1 cellular context compared by ENCODE assay signal in genomic region chr21:46048926-46049889, GRCh38.
TF ChIP-seq lines count a peak whose summit lies in the region.

No MANE protein-coding gene starts in this region.

TF ChIP-seq in WTC11, 78 proteins besides CTCF, POLR2A, EP300 and RAD21 (continued from another document):
- TF ChIP-seq ZNF423 (CRISPR knock-in tag; IDR thresholded peaks at IDR 0.05) (peak; percentile 98), ELF4 (CRISPR knock-in tag; IDR thresholded peaks at IDR 0.05; ENCODE audit: low read depth) (no peak), FOXJ3 (CRISPR knock-in tag; IDR thresholded peaks at IDR 0.05; ENCODE audit: borderline replicate concordance) (no peak), SP1 (CRISPR knock-in tag; conservative IDR thresholded peaks at IDR 0.05) (peak; percentile 61; the same call in 1 of the 2 replicates), ZNF396 (CRISPR knock-in tag; IDR thresholded peaks at IDR 0.05; ENCODE audit: borderline replicate concordance) (no peak), NR3C1 (CRISPR knock-in tag; conservative IDR thresholded peaks at IDR 0.05; ENCODE audit: low read depth) (no peak), FOXP4 (CRISPR knock-in tag; IDR thresholded peaks at IDR 0.05) (0 out of 2 replicates have a peak, but pooled peaks have one; percentile 30), ZSCAN18 (CRISPR knock-in tag; IDR thresholded peaks at IDR 0.05) (no peak), MXD4 (CRISPR knock-in tag; IDR thresholded peaks at IDR 0.05; ENCODE audit: borderline replicate concordance) (no peak)
- TF ChIP-seq, protein P1, sequence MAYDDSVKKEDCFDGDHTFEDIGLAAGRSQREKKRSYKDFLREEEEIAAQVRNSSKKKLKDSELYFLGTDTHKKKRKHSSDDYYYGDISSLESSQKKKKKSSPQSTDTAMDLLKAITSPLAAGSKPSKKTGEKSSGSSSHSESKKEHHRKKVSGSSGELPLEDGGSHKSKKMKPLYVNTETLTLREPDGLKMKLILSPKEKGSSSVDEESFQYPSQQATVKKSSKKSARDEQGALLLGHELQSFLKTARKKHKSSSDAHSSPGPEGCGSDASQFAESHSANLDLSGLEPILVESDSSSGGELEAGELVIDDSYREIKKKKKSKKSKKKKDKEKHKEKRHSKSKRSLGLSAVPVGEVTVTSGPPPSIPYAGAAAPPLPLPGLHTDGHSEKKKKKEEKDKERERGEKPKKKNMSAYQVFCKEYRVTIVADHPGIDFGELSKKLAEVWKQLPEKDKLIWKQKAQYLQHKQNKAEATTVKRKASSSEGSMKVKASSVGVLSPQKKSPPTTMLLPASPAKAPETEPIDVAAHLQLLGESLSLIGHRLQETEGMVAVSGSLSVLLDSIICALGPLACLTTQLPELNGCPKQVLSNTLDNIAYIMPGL (CRISPR knock-in tag; IDR thresholded peaks at IDR 0.05) = no peak
- TF ChIP-seq, protein P2, sequence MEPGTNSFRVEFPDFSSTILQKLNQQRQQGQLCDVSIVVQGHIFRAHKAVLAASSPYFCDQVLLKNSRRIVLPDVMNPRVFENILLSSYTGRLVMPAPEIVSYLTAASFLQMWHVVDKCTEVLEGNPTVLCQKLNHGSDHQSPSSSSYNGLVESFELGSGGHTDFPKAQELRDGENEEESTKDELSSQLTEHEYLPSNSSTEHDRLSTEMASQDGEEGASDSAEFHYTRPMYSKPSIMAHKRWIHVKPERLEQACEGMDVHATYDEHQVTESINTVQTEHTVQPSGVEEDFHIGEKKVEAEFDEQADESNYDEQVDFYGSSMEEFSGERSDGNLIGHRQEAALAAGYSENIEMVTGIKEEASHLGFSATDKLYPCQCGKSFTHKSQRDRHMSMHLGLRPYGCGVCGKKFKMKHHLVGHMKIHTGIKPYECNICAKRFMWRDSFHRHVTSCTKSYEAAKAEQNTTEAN (CRISPR knock-in tag; IDR thresholded peaks at IDR 0.05) = 0 out of 2 replicates have a peak, but pooled peaks have one; percentile 56
